ENCODE assay signal across 8 cellular contexts in the genomic region with DNA sequence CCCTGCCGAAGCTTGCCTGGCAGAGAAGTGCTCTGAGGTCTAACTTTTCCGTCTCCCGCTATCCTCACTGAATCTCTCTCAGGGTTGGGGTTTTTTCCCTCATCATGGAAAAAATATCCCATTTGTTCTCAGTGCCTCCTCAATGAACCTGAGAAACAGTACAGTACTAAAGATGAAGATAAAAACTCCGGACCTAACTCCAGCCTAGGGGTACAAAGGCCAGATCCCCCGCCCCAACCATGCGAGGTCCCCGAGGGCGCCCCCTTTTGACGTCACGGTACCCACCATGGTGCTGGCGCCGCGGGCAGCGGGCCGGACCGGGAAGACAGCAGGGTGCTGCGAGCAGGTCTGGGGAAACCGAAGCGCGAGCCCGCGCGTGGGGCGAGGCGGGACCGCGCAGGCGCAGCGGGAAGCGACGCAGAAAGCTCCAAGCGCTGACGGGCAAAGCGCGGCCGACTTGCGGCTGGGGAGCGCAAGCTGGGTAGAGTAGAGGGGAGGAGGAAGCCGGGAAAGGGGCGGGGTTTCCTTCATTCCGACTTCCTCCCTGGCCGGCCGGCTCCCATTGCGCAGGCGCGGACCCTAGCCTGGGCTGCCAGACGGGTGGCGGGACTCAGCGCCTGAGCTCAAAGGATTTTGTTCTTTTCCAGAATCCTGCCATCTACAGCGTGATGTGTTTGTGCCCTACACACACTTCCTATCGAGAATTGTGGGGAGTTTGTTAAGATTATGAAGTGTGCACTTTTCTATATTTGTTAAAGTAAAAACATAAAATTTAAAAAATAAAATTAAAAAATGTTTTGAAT. TPM values are rescaled to one million over a fixed set of nuclear protein-coding genes. Genes with fewer than 3 reads are reported as not detected.
DNase-seq lines count a peak whose midpoint lies in the region; ATAC-seq, FAIRE-seq and TF ChIP-seq lines count a peak whose summit lies in the region.

A gene (minus strand): TSS at position 497 of the 803 bp plus-strand sequence. CDS start 209 bp downstream, at position 288.

- DNase-seq in GM12892 (ENCODE audit: insufficient read length) = peak; percentile 100
- peak; percentile 97 for DNase-seq in NCI-H146 (lab: John Stamatoyannopoulos, UW)
- peak; percentile 95 for DNase-seq in amniotic stem cell (lab: John Stamatoyannopoulos, UW)
- DNase-seq in left cardiac atrium = peak; percentile 98
- DNase-seq in prostate gland (ENCODE audit: low spot score) = peak; percentile 97

- peaks cover 33% of the 10 kb centered on the region for H3K36me3 Mint-ChIP-seq in T-helper 1 cell treated with Interleukin-12 subunit alpha and Interleukin-12 subunit beta and Interleukin-4 antibody, amounts not matched to agents 30 μg/mL and 1 μg/mL, for 36 hours (ENCODE audit: low read depth)

- ATAC-seq in HG02852 (IDR thresholded peaks at IDR 0.05; ENCODE audit: unreplicated experiment) (peak; percentile 85), left cardiac atrium (peak; percentile 99 to 100)

- peak within 1 kb of the TSS; percentile 95 for H3K4me3 Mint-ChIP-seq in T-helper 1 cell treated with Interleukin-12 subunit alpha and Interleukin-12 subunit beta and Interleukin-4 antibody, amounts not matched to agents 30 μg/mL and 1 μg/mL, for 36 hours

- H3K4me1 ChIP-seq in prostate gland (replicated peaks) = no peaks in the 10 kb centered on the region
- H3K4me1 ChIP-seq in urinary bladder (ENCODE audit: insufficient read depth) = no peaks in the 10 kb centered on the region

- WGBS in prostate gland = under 1% methylated on average over 40 of the region's 51 CpGs
- under 1% methylated on average over 51 of the region's 51 CpGs for WGBS in urinary bladder

- H3K4me3 ChIP-seq in prostate gland (peak within 1 kb of the TSS; percentile 48 to 52), urinary bladder (ENCODE audit: low read depth, low read length) (peak within 1 kb of the TSS; percentile 50)

- H3K4me1 Mint-ChIP-seq in T-helper 1 cell treated with Interleukin-12 subunit alpha and Interleukin-12 subunit beta and Interleukin-4 antibody, amounts not matched to agents 30 μg/mL and 1 μg/mL, for 36 hours (ENCODE audit: low read depth) = peaks cover 22% of the 10 kb centered on the region

- peak; percentile 89 for TF ChIP-seq POLR2A in GM12892 (IDR thresholded peaks at IDR 0.05; ENCODE audit: low read depth, low read length)
- TF ChIP-seq POLR2A in prostate gland (IDR thresholded peaks at IDR 0.05) = peak; percentile 97

- peak within 1 kb of the TSS; percentile 93 for H3K27ac Mint-ChIP-seq in T-helper 1 cell treated with Interleukin-12 subunit alpha and Interleukin-12 subunit beta and Interleukin-4 antibody, amounts not matched to agents 30 μg/mL and 1 μg/mL, for 36 hours

- H3K9me3 Mint-ChIP-seq in T-helper 1 cell treated with Interleukin-12 subunit alpha and Interleukin-12 subunit beta and Interleukin-4 antibody, amounts not matched to agents 30 μg/mL and 1 μg/mL, for 36 hours = no peaks in the 10 kb centered on the region

- no peaks in the 10 kb centered on the region for H3K27me3 Mint-ChIP-seq in T-helper 1 cell treated with Interleukin-12 subunit alpha and Interleukin-12 subunit beta and Interleukin-4 antibody, amounts not matched to agents 30 μg/mL and 1 μg/mL, for 36 hours (ENCODE audit: low read depth)

- FAIRE-seq in GM12892 (lab: Jason Lieb, UNC) = peak; percentile 94

- no peaks in the 10 kb centered on the region for H3K27me3 ChIP-seq in prostate gland (replicated peaks; ENCODE audit: insufficient read depth)

- peak within 1 kb of the TSS; percentile 93 to 95 for H3K27ac ChIP-seq in prostate gland
- H3K27ac ChIP-seq in urinary bladder (ENCODE audit: low read depth) = peak within 1 kb of the TSS; percentile 84

- intact Hi-C loops in left cardiac atrium (cut with DNase I) (no loop called here), prostate gland (cut with DNase I) (no loop called here)

- TF ChIP-seq CTCF in prostate gland (IDR thresholded peaks at IDR 0.05) = peak in 3 of 4 experiments; percentile 30 to 54 (median 49)

- no peaks in the 10 kb centered on the region for H3K36me3 ChIP-seq in prostate gland
- no peaks in the 10 kb centered on the region for H3K36me3 ChIP-seq in urinary bladder (ENCODE audit: insufficient read depth)

- no peaks in the 10 kb centered on the region for H3K9me3 ChIP-seq in prostate gland

RNA-seq across cellular contexts. Expression of the gene that starts here (rescaled TPM):
- 161 TPM for polyA plus RNA-seq in GM12892 (2012; ENCODE audit: missing spikeins)
- 10 to 100 TPM; 24.3 to 29.4 TPM for total RNA-seq in left cardiac atrium
- total RNA-seq in prostate gland = 10 to 100 TPM; 51.9 to 52.5 TPM
- 22.5 TPM for total RNA-seq in urinary bladder
- polyA plus RNA-seq in urinary bladder = 69.4 TPM

Comparison
In these comparisons a context has a peak if more than half of its experiments do, and no peak if none do; other contexts are left out.
1. Peak in every context shown above with its lines: DNase-seq, ATAC-seq, H3K4me3 ChIP-seq and H3K27ac ChIP-seq.